2 cellular contexts compared by ENCODE assay signal in genomic region chr20:34651200-34651599, GRCh38.
TF ChIP-seq lines count a peak whose summit lies in the region.

No MANE protein-coding gene starts in this region.

TF ChIP-seq in HepG2, 621 proteins besides CTCF, POLR2A, EP300 and RAD21:
- TF ChIP-seq ZNF776 (CRISPR knock-in tag; IDR thresholded peaks at IDR 0.05) = no peak
- TF ChIP-seq FOXC1 (CRISPR knock-in tag; IDR thresholded peaks at IDR 0.05; ENCODE audit: borderline replicate concordance) = no peak

TF ChIP-seq in GM12878, 131 proteins besides CTCF, POLR2A, EP300 and RAD21:
- TF ChIP-seq SIN3A (IDR thresholded peaks at IDR 0.05; ENCODE audit: low read depth, low read length) (no peak), NRF1 (conservative IDR thresholded peaks at IDR 0.05; ENCODE audit: low read depth, low read length) (no peak), BCL11A (IDR thresholded peaks at IDR 0.05; ENCODE audit: low read depth, low read length) (no peak), SMAD5 (IDR thresholded peaks at IDR 0.05; ENCODE audit: low read depth) (no peak), NFXL1 (IDR thresholded peaks at IDR 0.05; ENCODE audit: borderline replicate concordance) (no peak), EZH2 (IDR thresholded peaks at IDR 0.05; ENCODE audit: borderline replicate concordance, control insufficient read depth, low read depth, low read length) (no peak), ZNF592 (IDR thresholded peaks at IDR 0.05) (no peak), POLR2AphosphoS5 (IDR thresholded peaks at IDR 0.05; ENCODE audit: low read length) (no peak), MEF2A (IDR thresholded peaks at IDR 0.05; ENCODE audit: insufficient read depth, low read depth, low read length) (no peak), PAX5 (IDR thresholded peaks at IDR 0.05; ENCODE audit: borderline replicate concordance, low read depth, low read length) (no peak), RELB (IDR thresholded peaks at IDR 0.05; ENCODE audit: low read depth) (no peak), BRCA1 (IDR thresholded peaks at IDR 0.05; ENCODE audit: low read depth, low read length) (no peak), BHLHE40 (IDR thresholded peaks at IDR 0.05; ENCODE audit: borderline replicate concordance in 1 of 2, low read depth in 2 of 2, low read length in 1 of 2) (no peak), IRF4 (IDR thresholded peaks at IDR 0.05; ENCODE audit: low read depth, low read length) (no peak), IRF3 (IDR thresholded peaks at IDR 0.05) (no peak), NFIC (IDR thresholded peaks at IDR 0.05; ENCODE audit: low read depth, low read length) (no peak), IKZF2 (IDR thresholded peaks at IDR 0.05) (no peak), PML (IDR thresholded peaks at IDR 0.05; ENCODE audit: low read length) (no peak), MLLT1 (IDR thresholded peaks at IDR 0.05) (no peak)
